ENCODE assay signal across 1 cellular context in genomic region chr6:90586675-90587638, GRCh38.
TF ChIP-seq lines count a peak whose summit lies in the region.

TSS of gene MAP3K7 (minus strand) at chr6:90587072. CDS start at chr6:90586883, 189 bp downstream.

TF ChIP-seq in K562, 482 proteins besides CTCF, POLR2A, EP300 and RAD21 (continued from another document and continues in another):
- TF ChIP-seq L3MBTL2 (IDR thresholded peaks at IDR 0.05) (peak; percentile 35), DPF2 (IDR thresholded peaks at IDR 0.05) (peak; percentile 30; the same call in 1 of the 2 replicates), SAP30 (IDR thresholded peaks at IDR 0.05; ENCODE audit: borderline replicate concordance, insufficient read depth, low read depth, low read length, poor library complexity, severe bottlenecking) (peak; percentile 96), ZNF57 (CRISPR knock-in tag; IDR thresholded peaks at IDR 0.05) (no peak), SMAD3 (CRISPR knock-in tag; conservative IDR thresholded peaks at IDR 0.05) (no peak), POLR2AphosphoS5 (IDR thresholded peaks at IDR 0.05; ENCODE audit: control insufficient read depth, insufficient read depth, low read depth, low read length) (peak; percentile 72; the same call in 1 of the 2 replicates), ZNF655 (CRISPR knock-in tag; IDR thresholded peaks at IDR 0.05) (no peak), FOXM1 (IDR thresholded peaks at IDR 0.05; ENCODE audit: low read depth) (no peak; the same call in 1 of the 2 replicates), FOXM1 (CRISPR knock-in tag; IDR thresholded peaks at IDR 0.05; ENCODE audit: low read depth) (no peak), ZEB2 (IDR thresholded peaks at IDR 0.05) (no peak), TEAD4 (IDR thresholded peaks at IDR 0.05; ENCODE audit: low read length) (no peak), TEAD4 (CRISPR knock-in tag; IDR thresholded peaks at IDR 0.05; ENCODE audit: borderline replicate concordance) (no peak), ZBED1 (IDR thresholded peaks at IDR 0.05) (no peak), ARNT (IDR thresholded peaks at IDR 0.05) (peak in 1 of 2 experiments; percentile 56; a peak in 1 of 4 replicates), ZNF589 (CRISPR knock-in tag; IDR thresholded peaks at IDR 0.05; ENCODE audit: low read depth) (no peak), ZNF232 (CRISPR knock-in tag; IDR thresholded peaks at IDR 0.05) (no peak), CBFA2T2 (conservative IDR thresholded peaks at IDR 0.05) (no peak), ZBTB5 (IDR thresholded peaks at IDR 0.05) (no peak), MTA1 (IDR thresholded peaks at IDR 0.05; ENCODE audit: borderline replicate concordance) (peak; percentile 100), HOXB6 (CRISPR knock-in tag; IDR thresholded peaks at IDR 0.05; ENCODE audit: borderline replicate concordance) (no peak), HDAC2 (IDR thresholded peaks at IDR 0.05) (peak; percentile 45; the same call in 1 of the 2 replicates), NR2C1 (IDR thresholded peaks at IDR 0.05) (peak; percentile 84), NR2C1 (tag; IDR thresholded peaks at IDR 0.05) (peak; percentile 87), MTA3 (IDR thresholded peaks at IDR 0.05; ENCODE audit: borderline replicate concordance) (0 out of 2 replicates have a peak, but pooled peaks have one; percentile 32), THAP12 (CRISPR knock-in tag; IDR thresholded peaks at IDR 0.05) (peak; percentile 84; the same call in 1 of the 2 replicates), TAF9B (IDR thresholded peaks at IDR 0.05; ENCODE audit: partially characterized antibody) (peak; percentile 74), ATF6 (CRISPR knock-in tag; IDR thresholded peaks at IDR 0.05) (peak; percentile 25; the same call in 1 of the 2 replicates), BCLAF1 (IDR thresholded peaks at IDR 0.05; ENCODE audit: borderline replicate concordance in 1 of 2, control insufficient read depth in 1 of 2, low read depth in 2 of 2, low read length in 1 of 2) (0 out of 4 replicates have a peak, but pooled peaks of 1 of the 2 experiments have one; percentile 57), KLF16 (IDR thresholded peaks at IDR 0.05) (no peak), UBTF (IDR thresholded peaks at IDR 0.05; ENCODE audit: borderline replicate concordance in 1 of 2, low read depth in 2 of 2, low read length in 2 of 2) (peak; percentile 64 to 71; a peak in 1 of 4 replicates), HNRNPLL (IDR thresholded peaks at IDR 0.05; ENCODE audit: low read depth, low read length, poor library complexity, severe bottlenecking) (peak; percentile 87), FOXJ2 (tag; IDR thresholded peaks at IDR 0.05) (peak; percentile 66; the same call in 1 of the 2 replicates), ZBTB34 (CRISPR knock-in tag; IDR thresholded peaks at IDR 0.05) (no peak), TFAP4 (CRISPR knock-in tag; IDR thresholded peaks at IDR 0.05; ENCODE audit: borderline replicate concordance) (peak; percentile 66), MECOM (CRISPR knock-in tag; IDR thresholded peaks at IDR 0.05) (no peak), MNT (conservative IDR thresholded peaks at IDR 0.05) (peak; percentile 64 to 85; a peak in 3 of 4 replicates), HEY1 (CRISPR knock-in tag; IDR thresholded peaks at IDR 0.05; ENCODE audit: borderline replicate concordance) (0 out of 2 replicates have a peak, but pooled peaks have one; percentile 22), CHAMP1 (IDR thresholded peaks at IDR 0.05) (peak; percentile 71; the same call in 1 of the 2 replicates)
